ENCODE assay signal across 8 cellular contexts in genomic region chr18:36128907-36129299, GRCh38. TPM values are rescaled to one million over a fixed set of nuclear protein-coding genes. Genes with fewer than 3 reads are reported as not detected.
A peak's percentile ranks its signal among the peaks of the same experiment; 100 is the strongest.
DNase-seq lines count a peak whose midpoint lies in the region; ATAC-seq, FAIRE-seq and TF ChIP-seq lines count a peak whose summit lies in the region.

No MANE protein-coding gene starts in this region.

- DNase-seq in NT2/D1 (ENCODE audit: low read depth, low spot score) (no peak), epithelial cell of esophagus (ENCODE audit: low read depth) (no peak), pancreas (no peak), dedifferentiated amniotic fluid mesenchymal stem cell (ENCODE audit: extremely low spot score) (no peak), NCI-H446 treated with DMSO at 0.1 percent for 48 hours (lab: John Stamatoyannopoulos, UW) (no peak), urothelium cell line (ENCODE audit: low spot score) (no peak)

- ATAC-seq in GM21529 (IDR thresholded peaks at IDR 0.05; ENCODE audit: unreplicated experiment) (peak; percentile 15), pancreas (peak in 2 of 4 donors; percentile 18 to 19)

- H3K4me1 ChIP-seq in NT2/D1 (ENCODE audit: insufficient read depth, insufficient read length) (peaks cover 2% of the 10 kb centered on the region), pancreas (peaks cover 4 to 15% (median 6%) of the 10 kb centered on the region in 3 donors)

- H3K4me3 ChIP-seq in NT2/D1 (ENCODE audit: insufficient read length, low read depth) (peak overlapping the region; percentile 84), epithelial cell of esophagus (ENCODE audit: low read length) (peak overlapping the region; percentile 99), pancreas (peak overlapping the region; percentile 84 to 95 (median 90))

- no peak for FAIRE-seq in pancreas (lab: Jason Lieb, UNC)
- no peak for FAIRE-seq in urothelium cell line (lab: Jason Lieb, UNC)

- H3K36me3 ChIP-seq in NT2/D1 (ENCODE audit: insufficient read depth, insufficient read length, low read length) (peaks cover 26% of the 10 kb centered on the region), pancreas (peaks cover 0 to 5% (median 0%) of the 10 kb centered on the region in 3 donors)

- H3K27ac ChIP-seq in C4-2B (peak overlapping the region; percentile 93), pancreas (peak overlapping the region; percentile 99 to 100 (median 100))

- 0 to 1% methylated on average over 37 of the region's 37 CpGs for WGBS in pancreas, 2 donors

- intact Hi-C loops in pancreas (cut with DNase I): no loop called here

- peak overlapping the region; percentile 89 for H3K9ac ChIP-seq in NT2/D1 (ENCODE audit: insufficient read length, low read depth)

- TF ChIP-seq CTCF in C4-2B (conservative IDR thresholded peaks at IDR 0.05) (no peak), epithelial cell of esophagus (IDR thresholded peaks at IDR 0.05; ENCODE audit: insufficient read depth, low read depth, low read length, missing control alignments) (no peak), pancreas (IDR thresholded peaks at IDR 0.05) (no peak)

- no peaks in the 10 kb centered on the region for H3K9me3 ChIP-seq in NT2/D1 (ENCODE audit: insufficient read depth, low read length)
- no peaks in the 10 kb centered on the region for H3K9me3 ChIP-seq in pancreas

- H3K27me3 ChIP-seq in NT2/D1 (ENCODE audit: insufficient read depth, insufficient read length) (peaks cover 4% of the 10 kb centered on the region), pancreas (no peaks in the 10 kb centered on the region)

RNA-seq across cellular contexts. Expression of gene SLC39A6, which starts 0.2 kb away (rescaled TPM):
- 10 to 100 TPM; 12.1 to 24.5 (median 17.2) TPM for total RNA-seq in pancreas
- 10 to 100 TPM in 1 of 2 donors, 1 to 10 TPM in 1; 2.9 to 18.2 TPM for polyA plus RNA-seq in pancreas

RNA-seq across cellular contexts. Expression of gene ELP2, which starts 0.8 kb away (rescaled TPM):
- total RNA-seq in pancreas: 10 to 100 TPM; 35.1 to 56.3 (median 46.0) TPM
- polyA plus RNA-seq in pancreas: 10 to 100 TPM; 53.8 to 73.3 TPM

RNA-seq across cellular contexts. Expression of gene MOCOS, which starts 58.4 kb away (rescaled TPM):
- total RNA-seq in pancreas: 1 to 10 TPM in 3 of 6 donors, under 1 TPM in 3; 0.75 to 1.6 (median 1.1) TPM
- polyA plus RNA-seq in pancreas: under 1 TPM; 0.49 to 0.87 TPM
